9 cellular contexts compared by ENCODE assay signal in genomic region chr10:95832216-95833037, GRCh38.
A peak's percentile ranks its signal among the peaks of the same experiment; 100 is the strongest.
DNase-seq lines count a peak whose midpoint lies in the region; ATAC-seq and TF ChIP-seq lines count a peak whose summit lies in the region.
"Had no signal": no experiment of that assay in that cellular context is flagged by ENCODE, and none has a peak within 500 bp of the region (broad histone marks: within the 10 kb centered on the region; RNA-seq: fewer than 3 reads in every experiment).

No MANE protein-coding gene starts in this region.

- H3K36me3 Mint-ChIP-seq in activated T-helper 2 cell treated with anti-CD3 and anti-CD28 coated beads, Interferon-gamma antibody, Interleukin-2, Interleukin-4, amounts not matched to agents 10 μg/mL and 5 μg/mL and 100 μg/mL, durations not matched to agents 14 hours and 24 hours and 36 hours (ENCODE audit: low read depth): peaks cover 51% of the 10 kb centered on the region
- H3K36me3 Mint-ChIP-seq in glutamatergic neuron (ENCODE audit: unreplicated experiment): no peaks in the 10 kb centered on the region

- H3K4me1 Mint-ChIP-seq in activated T-helper 2 cell treated with anti-CD3 and anti-CD28 coated beads, Interferon-gamma antibody, Interleukin-2, Interleukin-4, amounts not matched to agents 10 μg/mL and 5 μg/mL and 100 μg/mL, durations not matched to agents 14 hours and 24 hours and 36 hours (ENCODE audit: low read depth): peaks cover 64% of the 10 kb centered on the region
- no peaks in the 10 kb centered on the region for H3K4me1 Mint-ChIP-seq in glutamatergic neuron (ENCODE audit: low read depth, unreplicated experiment)

- no peak for DNase-seq in left ventricle myocardium inferior
- no peak for DNase-seq in cardiac septum (ENCODE audit: low spot score)
- DNase-seq in activated T-helper 2 cell treated with anti-CD3 and anti-CD28 coated beads, Interferon-gamma antibody, Interleukin-2, Interleukin-4, amounts not matched to agents 10 μg/mL and 5 μg/mL and 100 μg/mL, durations not matched to agents 14 hours and 24 hours and 36 hours (ENCODE audit: low spot score): peak; percentile 71
- DNase-seq in suprapubic skin (ENCODE audit: low spot score in 2 of 2): no peak
- DNase-seq in neuronal stem cell (ENCODE audit: low spot score): no peak
- DNase-seq in RPMI8226: no peak
- no peak for DNase-seq in glutamatergic neuron

- H3K4ac ChIP-seq in neuronal stem cell (ENCODE audit: low read length): no peak overlapping the region

- peak overlapping the region; percentile 98 for H3K27ac Mint-ChIP-seq in activated T-helper 2 cell treated with anti-CD3 and anti-CD28 coated beads, Interferon-gamma antibody, Interleukin-2, Interleukin-4, amounts not matched to agents 10 μg/mL and 5 μg/mL and 100 μg/mL, durations not matched to agents 14 hours and 24 hours and 36 hours
- no peak overlapping the region for H3K27ac Mint-ChIP-seq in glutamatergic neuron (ENCODE audit: unreplicated experiment)

- H3K9me3 Mint-ChIP-seq in activated T-helper 2 cell treated with anti-CD3 and anti-CD28 coated beads, Interferon-gamma antibody, Interleukin-2, Interleukin-4, amounts not matched to agents 10 μg/mL and 5 μg/mL and 100 μg/mL, durations not matched to agents 14 hours and 24 hours and 36 hours: peaks cover 3% of the 10 kb centered on the region
- no peaks in the 10 kb centered on the region for H3K9me3 Mint-ChIP-seq in glutamatergic neuron (ENCODE audit: unreplicated experiment)

- intact Hi-C loops in left ventricle myocardium inferior (cut with micrococcal nuclease) (no loop called here), cardiac septum (cut with DNase I) (no loop called here)
- intact Hi-C loops in activated T-helper 2 cell treated with anti-CD3 and anti-CD28 coated beads, Interferon-gamma antibody, Interleukin-2, Interleukin-4, amounts not matched to agents 10 μg/mL and 5 μg/mL and 100 μg/mL, durations not matched to agents 14 hours and 24 hours and 36 hours (cut with micrococcal nuclease): loop anchor here (1.0 to 5.0 kb wide), 3 partner anchors 8 to 35 kb away; no protein-coding TSS in a partner anchor

- H2BK15ac ChIP-seq in neuronal stem cell (ENCODE audit: low read length): no peak overlapping the region

- H3K27me3 Mint-ChIP-seq in activated T-helper 2 cell treated with anti-CD3 and anti-CD28 coated beads, Interferon-gamma antibody, Interleukin-2, Interleukin-4, amounts not matched to agents 10 μg/mL and 5 μg/mL and 100 μg/mL, durations not matched to agents 14 hours and 24 hours and 36 hours (ENCODE audit: low read depth): no peaks in the 10 kb centered on the region
- H3K27me3 Mint-ChIP-seq in glutamatergic neuron (ENCODE audit: unreplicated experiment): no peaks in the 10 kb centered on the region

- H3K9me3 ChIP-seq in left ventricle myocardium inferior (replicated peaks): no peaks in the 10 kb centered on the region
- no peaks in the 10 kb centered on the region for H3K9me3 ChIP-seq in suprapubic skin
- H3K9me3 ChIP-seq in neuronal stem cell (replicated peaks in 1 of 2; ENCODE audit: control insufficient read depth in 2 of 2, insufficient read depth in 1 of 2, low read depth in 1 of 2, low read length in 2 of 2): no peaks in the 10 kb centered on the region

- H4K91ac ChIP-seq in neuronal stem cell (ENCODE audit: low read depth, low read length, poor library complexity): no peak overlapping the region

- no peak overlapping the region for H3K4me2 ChIP-seq in neuronal stem cell (ENCODE audit: insufficient read depth, low read length, poor library complexity, severe bottlenecking)

- no peak for TF ChIP-seq CTCF in left ventricle myocardium inferior (IDR thresholded peaks at IDR 0.05; ENCODE audit: borderline replicate concordance)
- no peak for TF ChIP-seq CTCF in suprapubic skin (IDR thresholded peaks at IDR 0.05)
- TF ChIP-seq CTCF in glutamatergic neuron (IDR thresholded peaks at IDR 0.05; ENCODE audit: partially characterized antibody, unreplicated experiment): no peak

- no peak overlapping the region for H3K23ac ChIP-seq in neuronal stem cell (ENCODE audit: low read depth, low read length, poor library complexity)

- H2BK5ac ChIP-seq in neuronal stem cell (ENCODE audit: low read length): no peak overlapping the region

- TF ChIP-seq POLR2A in suprapubic skin (IDR thresholded peaks at IDR 0.05): no peak

- H3K14ac ChIP-seq in neuronal stem cell (ENCODE audit: low read length): no peak overlapping the region

- no peaks in the 10 kb centered on the region for H3K79me1 ChIP-seq in neuronal stem cell (ENCODE audit: low read depth, low read length)

- peaks cover 11% of the 10 kb centered on the region for H3K4me1 ChIP-seq in left ventricle myocardium inferior
- H3K4me1 ChIP-seq in suprapubic skin: peaks cover 10% of the 10 kb centered on the region
- H3K4me1 ChIP-seq in neuronal stem cell (ENCODE audit: control insufficient read depth in 2 of 2, insufficient read depth in 1 of 2, low read depth in 1 of 2, low read length in 2 of 2): peaks cover 5 to 7% of the 10 kb centered on the region in 2 donors

- no peak overlapping the region for H2AK5ac ChIP-seq in neuronal stem cell (ENCODE audit: low read depth, low read length)

- H3K4me3 ChIP-seq in left ventricle myocardium inferior (no peak overlapping the region), suprapubic skin (no peak overlapping the region), neuronal stem cell (ENCODE audit: low read length in 2 of 2) (no peak overlapping the region)

- no peak overlapping the region for H2BK12ac ChIP-seq in neuronal stem cell (ENCODE audit: low read length)

- peak; percentile 66 for ATAC-seq in HG03060 (IDR thresholded peaks at IDR 0.05; ENCODE audit: low read depth, unreplicated experiment)

- H3K27ac ChIP-seq in left ventricle myocardium inferior (replicated peaks) (peak overlapping the region; percentile 54), suprapubic skin (peak overlapping the region; percentile 46), neuronal stem cell (replicated peaks; ENCODE audit: low read length) (no peak overlapping the region)
- H3K27ac ChIP-seq: C4-2B had no signal

- H3K27me3 ChIP-seq in left ventricle myocardium inferior (ENCODE audit: low read depth): no peaks in the 10 kb centered on the region
- H3K27me3 ChIP-seq in suprapubic skin: no peaks in the 10 kb centered on the region
- H3K27me3 ChIP-seq in neuronal stem cell (ENCODE audit: control insufficient read depth in 3 of 3, insufficient read depth in 3 of 3, low read depth in 1 of 3, low read length in 3 of 3): peaks cover 0 to 13% (median 0%) of the 10 kb centered on the region in 3 experiments

- H3K4me3 Mint-ChIP-seq in activated T-helper 2 cell treated with anti-CD3 and anti-CD28 coated beads, Interferon-gamma antibody, Interleukin-2, Interleukin-4, amounts not matched to agents 10 μg/mL and 5 μg/mL and 100 μg/mL, durations not matched to agents 14 hours and 24 hours and 36 hours (ENCODE audit: low read depth): peak overlapping the region; percentile 87
- H3K4me3 Mint-ChIP-seq in glutamatergic neuron (ENCODE audit: unreplicated experiment): no peak overlapping the region

- no peak overlapping the region for H3K9ac ChIP-seq in neuronal stem cell (ENCODE audit: low read depth, low read length, poor library complexity)

- no peak overlapping the region for H2BK120ac ChIP-seq in neuronal stem cell (ENCODE audit: low read depth, low read length)

- H4K8ac ChIP-seq in neuronal stem cell (ENCODE audit: low read depth, low read length): no peak overlapping the region

- H3K18ac ChIP-seq in neuronal stem cell (ENCODE audit: low read length): no peak overlapping the region

- WGBS in suprapubic skin: 60% methylated on average over 6 of the region's 6 CpGs
- WGBS in neuronal stem cell (ENCODE audit: extremely low coverage in 2 of 2, insufficient read length in 2 of 2, insufficient replicate concordance in 1 of 2), 2 donors: no CpG with 5 or more reads among the region's 6 CpGs

- no peak overlapping the region for H2AFZ ChIP-seq in neuronal stem cell (ENCODE audit: low read length)

- TF ChIP-seq EP300 in suprapubic skin (IDR thresholded peaks at IDR 0.05): no peak

- H3K36me3 ChIP-seq in left ventricle myocardium inferior (no peaks in the 10 kb centered on the region), suprapubic skin (no peaks in the 10 kb centered on the region), neuronal stem cell (replicated peaks in 1 of 2; ENCODE audit: control insufficient read depth in 2 of 2, insufficient read depth in 2 of 2, low read length in 2 of 2) (peaks cover 0 to 2% of the 10 kb centered on the region in 2 donors)
